In genomic region chr12:113083863-113084430, GRCh38 we compare ENCODE assay signal across 1 cellular context.
TF ChIP-seq lines count a peak whose summit lies in the region.

No MANE protein-coding gene starts in this region.

TF ChIP-seq in WTC11, 78 proteins besides CTCF, POLR2A, EP300 and RAD21 (continued from another document):
- no peak for TF ChIP-seq PRRX2 (CRISPR knock-in tag; IDR thresholded peaks at IDR 0.05)
- no peak for TF ChIP-seq NFE2L1 (CRISPR knock-in tag; IDR thresholded peaks at IDR 0.05)
- TF ChIP-seq SP1 (CRISPR knock-in tag; conservative IDR thresholded peaks at IDR 0.05) = no peak
- TF ChIP-seq CREB1 (CRISPR knock-in tag; IDR thresholded peaks at IDR 0.05) = no peak
- no peak for TF ChIP-seq SOX15 (CRISPR knock-in tag; IDR thresholded peaks at IDR 0.05)
